In genomic region chr6:90463359-90463758, GRCh38 we compare ENCODE assay signal across 1 cellular context.
TF ChIP-seq lines count a peak whose summit lies in the region.

No MANE protein-coding gene starts in this region.

TF ChIP-seq in WTC11, 78 proteins besides CTCF, POLR2A, EP300 and RAD21 (continued from another document):
- TF ChIP-seq SMAD4 (CRISPR knock-in tag; IDR thresholded peaks at IDR 0.05) (no peak), GABPB1 (CRISPR knock-in tag; IDR thresholded peaks at IDR 0.05) (no peak), RORB (CRISPR knock-in tag; IDR thresholded peaks at IDR 0.05) (no peak), HMGXB4 (CRISPR knock-in tag; IDR thresholded peaks at IDR 0.05) (no peak), TCF7 (CRISPR knock-in tag; IDR thresholded peaks at IDR 0.05; ENCODE audit: low read depth) (no peak), MYBL2 (CRISPR knock-in tag; IDR thresholded peaks at IDR 0.05) (no peak)
TF ChIP-seq in WTC11: peak in this region for 0.
